In genomic region chr11:78195917-78196545, GRCh38 we compare ENCODE assay signal across 14 cellular contexts. TPM values are rescaled to one million over a fixed set of nuclear protein-coding genes. Genes with fewer than 3 reads are reported as not detected.
DNase-seq lines count a peak whose midpoint lies in the region; ATAC-seq and TF ChIP-seq lines count a peak whose summit lies in the region.
"Had no signal": no experiment of that assay in that cellular context is flagged by ENCODE, and none has a peak within 500 bp of the region (broad histone marks: within the 10 kb centered on the region; RNA-seq: fewer than 3 reads in every experiment).

No MANE protein-coding gene starts in this region.

- DNase-seq in left cardiac atrium: peak; percentile 44
- no peak for DNase-seq in Right ventricle myocardium superior
- DNase-seq in RWPE2 (ENCODE audit: low spot score): peak; percentile 48
- peak; percentile 53 for DNase-seq in iris pigment epithelial cell (ENCODE audit: low read depth)
- DNase-seq in testis: peak; percentile 33
- no peak for DNase-seq in SHP77 treated with DMSO at 0.1 percent for 48 hours (lab: John Stamatoyannopoulos, UW)
- DNase-seq: NCI-H1436, NCI-H2029, NCI-H2171, NCI-H446, NCI-H69 had no signal

- H3K4me3 ChIP-seq in RWPE2 (ENCODE audit: severe bottlenecking) (no peak overlapping the region), testis (peak overlapping the region in 1 of 2 donors; percentile 21)

- TF ChIP-seq POLR2A in testis (IDR thresholded peaks at IDR 0.05): no peak

- ATAC-seq in left cardiac atrium: peak in 1 of 2 donors; percentile 38
- ATAC-seq in Right ventricle myocardium superior (ENCODE audit: poor library complexity): no peak
- no peak for ATAC-seq in RWPE2 (ENCODE audit: low read depth)
- no peak for ATAC-seq in HG03159 (IDR thresholded peaks at IDR 0.05; ENCODE audit: unreplicated experiment)

- H3K27ac ChIP-seq in RWPE2 (ENCODE audit: poor library complexity, severe bottlenecking): no peak overlapping the region
- H3K27ac ChIP-seq in testis: no peak overlapping the region
- H3K27ac ChIP-seq: C4-2B, KMS-11 had no signal

- peaks cover 9% of the 10 kb centered on the region; the same call in 1 of the 2 replicates for H3K36me3 ChIP-seq in RWPE2 (ENCODE audit: low read depth)
- H3K36me3 ChIP-seq in testis (ENCODE audit: low read depth, missing control alignments): no peaks in the 10 kb centered on the region

- H3K9me3 ChIP-seq in RWPE2 (ENCODE audit: severe bottlenecking) (no peaks in the 10 kb centered on the region), testis (no peaks in the 10 kb centered on the region)

- 58 to 66% methylated on average over 2 to 58 of the region's 58 CpGs for WGBS in testis, 2 donors

- H3K27me3 ChIP-seq in RWPE2 (ENCODE audit: insufficient read depth, poor library complexity, severe bottlenecking) (no peaks in the 10 kb centered on the region), testis (no peaks in the 10 kb centered on the region)

- intact Hi-C loops in left cardiac atrium (cut with DNase I) (no loop called here), Right ventricle myocardium superior (cut with DNase I) (no loop called here), testis (cut with DNase I; ENCODE audit: low total_unique reads) (no loop called here)

- no peak for TF ChIP-seq CTCF in RWPE2 (IDR thresholded peaks at IDR 0.05; ENCODE audit: poor library complexity, severe bottlenecking)
- no peak for TF ChIP-seq CTCF in testis (IDR thresholded peaks at IDR 0.05)

- H3K4me1 ChIP-seq in RWPE2 (ENCODE audit: insufficient read depth, poor library complexity, severe bottlenecking): no peaks in the 10 kb centered on the region
- H3K4me1 ChIP-seq in testis: peaks cover 12% of the 10 kb centered on the region

RNA-seq across cellular contexts. Expression of gene USP35, which starts 7.3 kb away (rescaled TPM):
- total RNA-seq in left cardiac atrium: 10 to 100 TPM in 1 of 2 donors, 1 to 10 TPM in 1; 6.5 to 10.6 TPM
- total RNA-seq in Right ventricle myocardium superior: 4.6 TPM
- 10 to 100 TPM; 25.8 to 33.5 TPM for total RNA-seq in testis
- polyA plus RNA-seq in testis (ENCODE audit: insufficient read depth, low read depth, low replicate concordance): 10.5 TPM

RNA-seq across cellular contexts. Expression of gene KCTD21, which starts 7.6 kb away (rescaled TPM):
- total RNA-seq in left cardiac atrium (1 to 10 TPM; 6.4 to 6.8 TPM), Right ventricle myocardium superior (10.4 TPM), testis (10 to 100 TPM; 14.2 to 14.7 TPM)
- 10.2 TPM for polyA plus RNA-seq in testis (ENCODE audit: insufficient read depth, low read depth, low replicate concordance)

RNA-seq across cellular contexts. Expression of gene ALG8, which starts 56.6 kb away (rescaled TPM):
- total RNA-seq in left cardiac atrium (10 to 100 TPM; 21.1 to 25.2 TPM), Right ventricle myocardium superior (15.8 TPM), testis (10 to 100 TPM; 61.2 to 61.5 TPM)
- 115 TPM for polyA plus RNA-seq in testis (ENCODE audit: insufficient read depth, low read depth, low replicate concordance)

Comparison
In these comparisons a context has a peak if more than half of its experiments do, and no peak if none do; other contexts are left out.
1. DNase-seq: peak in left cardiac atrium (single experiment), RWPE2 (single experiment), iris pigment epithelial cell (single experiment) and testis (single experiment); none in Right ventricle myocardium superior (single experiment) and SHP77 treated with DMSO at 0.1 percent for 48 hours (single experiment).